Comparison of ENCODE assay signal across 11 cellular contexts in the genomic region with DNA sequence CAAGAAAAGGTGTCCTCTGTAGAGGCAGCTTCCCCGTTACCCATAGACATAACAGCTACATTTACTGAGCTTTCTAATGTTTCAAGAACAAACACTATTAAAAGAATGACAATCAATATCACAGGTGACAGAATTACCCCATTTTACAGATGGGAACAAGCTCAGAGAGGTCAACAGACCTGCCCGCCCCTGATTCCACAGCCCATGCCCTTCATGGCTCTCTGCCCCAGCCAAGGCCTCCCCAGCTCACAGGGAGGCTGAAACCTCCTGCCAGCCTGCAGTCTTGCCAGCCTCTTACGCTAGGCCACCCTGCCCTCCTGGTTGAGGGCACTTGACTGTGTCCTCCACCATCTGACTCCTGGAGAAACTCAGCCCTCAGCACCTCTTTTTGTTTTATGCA. TPM values are rescaled to one million over a fixed set of nuclear protein-coding genes. Genes with fewer than 3 reads are reported as not detected.
"Had no signal": no experiment of that assay in that cellular context is flagged by ENCODE, and none has a peak within 500 bp of the region (broad histone marks: within the 10 kb centered on the region; RNA-seq: fewer than 3 reads in every experiment).

No MANE protein-coding gene starts in this region.

- H3K27me3 ChIP-seq: dorsolateral prefrontal cortex, suprapubic skin, transverse colon, vagina had no signal

- H3K9me3 ChIP-seq: suprapubic skin, transverse colon, vagina had no signal

- H3K4me1 ChIP-seq: suprapubic skin had no signal

- H3K36me3 ChIP-seq: neural progenitor cell, suprapubic skin, transverse colon, vagina had no signal

- H3K27ac ChIP-seq: dorsolateral prefrontal cortex, neural progenitor cell, parathyroid adenoma, suprapubic skin, transverse colon, vagina had no signal

- H3K4me3 ChIP-seq: dorsolateral prefrontal cortex, lung, neural progenitor cell, smooth muscle cell, suprapubic skin, transverse colon, vagina had no signal

RNA-seq across cellular contexts. Expression of a gene that starts 40.9 kb away (rescaled TPM):
- total RNA-seq: vagina had no signal
- polyA plus RNA-seq: naive thymus-derived CD4-positive, alpha-beta T cell had no signal

RNA-seq across cellular contexts. Expression of a gene that starts 52.4 kb away (rescaled TPM):
- total RNA-seq: naive thymus-derived CD4-positive, alpha-beta T cell; osteoblast had no signal
- polyA plus RNA-seq: immature natural killer cell; naive thymus-derived CD4-positive, alpha-beta T cell had no signal
